In genomic region chr2:3827673-3828575, GRCh38 we compare ENCODE assay signal across 8 cellular contexts.
DNase-seq lines count a peak whose midpoint lies in the region; ATAC-seq, FAIRE-seq and TF ChIP-seq lines count a peak whose summit lies in the region.

No MANE protein-coding gene starts in this region.

- no peaks in the 10 kb centered on the region for H3K36me3 ChIP-seq in H1 (ENCODE audit: control insufficient read depth in 2 of 4, insufficient read depth in 4 of 4, low read length in 3 of 4)

- H3K79me2 ChIP-seq in H1 (ENCODE audit: control insufficient read depth in 1 of 2, insufficient read depth in 2 of 2, low read length in 2 of 2) = no peaks in the 10 kb centered on the region

- H3K27me3 ChIP-seq in right cardiac atrium (ENCODE audit: control insufficient read depth, insufficient read depth) (no peaks in the 10 kb centered on the region), H1 (replicated peaks in 1 of 4; ENCODE audit: control insufficient read depth in 3 of 4, extremely low read depth in 1 of 4, insufficient read depth in 3 of 4, low read length in 3 of 4) (no peaks in the 10 kb centered on the region)

- H3K23ac ChIP-seq in H1 (ENCODE audit: insufficient read length) = no peak overlapping the region

- no peak overlapping the region for H3K4me2 ChIP-seq in H1 (ENCODE audit: insufficient read depth in 1 of 2, low read depth in 2 of 2, low read length in 2 of 2)

- H3K79me1 ChIP-seq in H1 (ENCODE audit: low read depth, low read length) = no peaks in the 10 kb centered on the region

- ATAC-seq in Right ventricle myocardium inferior (no peak), right cardiac atrium (no peak), GM21786 (IDR thresholded peaks at IDR 0.05; ENCODE audit: unreplicated experiment) (no peak), GM21825 (IDR thresholded peaks at IDR 0.05; ENCODE audit: unreplicated experiment) (no peak)

- H3K9me3 ChIP-seq in right cardiac atrium (ENCODE audit: control insufficient read depth, low read length) = no peaks in the 10 kb centered on the region
- no peaks in the 10 kb centered on the region for H3K9me3 ChIP-seq in H1 (ENCODE audit: insufficient read depth in 2 of 2, low read depth in 1 of 2, low read length in 1 of 2)

- no peak overlapping the region for H3K18ac ChIP-seq in H1 (ENCODE audit: extremely low read depth, low read length)

- no peak overlapping the region for H3K9ac ChIP-seq in H1 (replicated peaks in 1 of 4; ENCODE audit: extremely low read depth in 1 of 4, low read depth in 3 of 4, low read length in 3 of 4)

- FAIRE-seq in H1 (lab: Jason Lieb, UNC) = peak; percentile 62

- no peak overlapping the region for H2BK120ac ChIP-seq in H1 (replicated peaks; ENCODE audit: low read depth, low read length)

- no peak for TF ChIP-seq EP300 in H1 (IDR thresholded peaks at IDR 0.05; ENCODE audit: borderline replicate concordance in 1 of 2, low read depth in 2 of 2, low read length in 2 of 2)

- H2AFZ ChIP-seq in H1 (ENCODE audit: low read length) = no peak overlapping the region

- no peak overlapping the region for H3K14ac ChIP-seq in H1 (ENCODE audit: insufficient read length)

- TF ChIP-seq CTCF in LNCaP clone FGC (IDR thresholded peaks at IDR 0.05; ENCODE audit: control insufficient read depth, extremely low read depth, insufficient read depth) = peak; percentile 66
- peak; percentile 32 to 69 (median 58) for TF ChIP-seq CTCF in H1 (IDR thresholded peaks at IDR 0.05; ENCODE audit: control extremely low read depth in 1 of 3, insufficient read depth in 1 of 3, low read depth in 1 of 3, low read length in 3 of 3)

- H3K56ac ChIP-seq in H1 (replicated peaks; ENCODE audit: insufficient read length, low read depth, low read length) = no peak overlapping the region

- CTCF ChIA-PET in H1 (lab: Charles Lee; ENCODE audit: partially characterized antibody) = interaction anchor here (0.6 to 4.8 kb wide), 28 partner anchors 9 to 1702 kb away, joined by 3 to 31 read pairs (median 4); no protein-coding TSS in a partner anchor

- WGBS in right cardiac atrium = 71% methylated on average over 6 of the region's 6 CpGs
- WGBS in H1 (ENCODE audit: extremely low coverage in 1 of 2, insufficient coverage in 1 of 2, insufficient read length in 1 of 2, insufficient replicate concordance in 2 of 2, low coverage in 1 of 2, low lambda C conversion rate in 2 of 2, missing lambda C conversion rate in 1 of 2), 2 experiments = 76% methylated on average over 6 of the region's 6 CpGs; no CpG with 5 or more reads in 1 of the 2 experiments

- TF ChIP-seq RAD21 in H1 (IDR thresholded peaks at IDR 0.05 in 1 of 2, conservative IDR thresholded peaks at IDR 0.05 in 1 of 2; ENCODE audit: low read depth in 2 of 2, low read length in 2 of 2) = peak; percentile 54 to 65

- H3K4me3 ChIP-seq in right cardiac atrium (ENCODE audit: low read length) (no peak overlapping the region), LNCaP clone FGC (ENCODE audit: low read depth, low read length) (no peak overlapping the region), H1 (ENCODE audit: extremely low read depth in 1 of 4, insufficient read depth in 2 of 4, low read depth in 3 of 4, low read length in 4 of 4) (no peak overlapping the region), skeletal muscle cell (ENCODE audit: low read depth, low read length) (no peak overlapping the region)

- no peak overlapping the region for H2BK20ac ChIP-seq in H1 (ENCODE audit: low read length)

- no peak overlapping the region for H2BK15ac ChIP-seq in H1 (ENCODE audit: low read length)

- H3K4me1 ChIP-seq in right cardiac atrium (ENCODE audit: control insufficient read depth, insufficient read depth, low read length) (no peaks in the 10 kb centered on the region), H1 (replicated peaks in 1 of 4; ENCODE audit: control insufficient read depth in 3 of 4, insufficient read depth in 4 of 4, low read length in 3 of 4) (no peaks in the 10 kb centered on the region)

- no peaks in the 10 kb centered on the region for H4K20me1 ChIP-seq in H1 (replicated peaks in 1 of 2; ENCODE audit: control insufficient read depth in 1 of 2, insufficient read depth in 2 of 2, low read length in 2 of 2)

- no peak overlapping the region for H4K91ac ChIP-seq in H1 (replicated peaks; ENCODE audit: insufficient read length, low read length)

- H2BK5ac ChIP-seq in H1 (ENCODE audit: low read depth, low read length) = no peak overlapping the region

- TF ChIP-seq POLR2A in H1 (IDR thresholded peaks at IDR 0.05; ENCODE audit: control extremely low read depth in 1 of 2, low read depth in 2 of 2, low read length in 2 of 2) = no peak

- no peak overlapping the region for H2BK12ac ChIP-seq in H1 (ENCODE audit: low read depth, low read length)

- H3K23me2 ChIP-seq in H1 (ENCODE audit: low read depth, low read length) = no peaks in the 10 kb centered on the region

- H2AK5ac ChIP-seq in H1 (ENCODE audit: low read depth, low read length) = no peak overlapping the region

- intact Hi-C loops in Right ventricle myocardium inferior (cut with DNase I) (loop anchor here (5.0 kb wide), 1 partner anchor 101 kb away; no protein-coding TSS in a partner anchor), right cardiac atrium (cut with DNase I) (no loop called here)

- H4K8ac ChIP-seq in H1 (ENCODE audit: extremely low read depth, insufficient read depth, low read length) = no peak overlapping the region

- H3K27ac ChIP-seq in right cardiac atrium (ENCODE audit: low read length) (no peak overlapping the region), H1 (ENCODE audit: low read depth, low read length) (no peak overlapping the region)

- peak; percentile 59 for DNase-seq in Right ventricle myocardium inferior (ENCODE audit: missing footprints)
- DNase-seq in right cardiac atrium = no peak
- no peak for DNase-seq in LNCaP clone FGC (ENCODE audit: low read depth)
- no peak for DNase-seq in H1 (ENCODE audit: low read depth in 1 of 2, low spot score in 2 of 2)
- peak; percentile 4 for DNase-seq in skeletal muscle cell (ENCODE audit: low read depth)
- no peak for DNase-seq in GDM1 (lab: John Stamatoyannopoulos, UW)

- H4K5ac ChIP-seq in H1 (ENCODE audit: insufficient read length, low read depth, low read length) = no peak overlapping the region

- POLR2A ChIA-PET in H1 (lab: Charles Lee; ENCODE audit: partially characterized antibody) = no interaction called here

- H3K4ac ChIP-seq in H1 (replicated peaks; ENCODE audit: insufficient read length, low read depth, low read length) = no peak overlapping the region

TF ChIP-seq in H1, 55 proteins besides CTCF, POLR2A, EP300 and RAD21 (continues in another document):
- TF ChIP-seq SRF (IDR thresholded peaks at IDR 0.05; ENCODE audit: low read depth, low read length) = no peak

Comparison
In these comparisons a context has a peak if more than half of its experiments do, and no peak if none do; other contexts are left out.
1. DNase-seq: peak in Right ventricle myocardium inferior (single experiment) and skeletal muscle cell (single experiment); none in right cardiac atrium (0 of 3), LNCaP clone FGC (single experiment), H1 (0 of 2) and GDM1 (single experiment).